In the genomic region with DNA sequence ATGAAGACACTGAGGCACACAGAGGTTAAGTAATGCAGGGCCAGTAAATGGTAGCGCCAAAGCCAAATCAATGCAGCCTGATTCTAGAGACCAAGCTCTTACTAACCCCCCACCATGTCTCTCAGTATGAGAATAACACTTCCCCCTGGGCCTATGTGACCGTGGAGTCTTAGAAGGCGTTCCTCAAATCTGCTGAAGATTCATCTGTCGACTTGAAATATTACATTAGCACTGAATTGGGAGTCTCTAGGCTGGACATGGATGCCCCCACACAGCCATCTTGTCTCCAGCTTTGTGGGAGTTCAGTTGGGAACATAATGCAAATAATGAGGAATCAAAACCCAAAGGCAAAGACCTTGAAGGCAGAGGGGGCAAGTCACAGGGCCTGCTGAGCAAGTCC, we compare ENCODE assay signal across 22 cellular contexts.
"Had no signal": no experiment of that assay in that cellular context is flagged by ENCODE, and none has a peak within 500 bp of the region (broad histone marks: within the 10 kb centered on the region; RNA-seq: fewer than 3 reads in every experiment).

No MANE protein-coding gene starts in this region.

- H3K27me3 ChIP-seq: colonic mucosa, foreskin keratinocyte, hepatocyte, left lung had no signal

- H3K36me3 ChIP-seq: colonic mucosa, gastroesophageal sphincter, heart left ventricle, left lung, lower lobe of right lung had no signal

- DNase-seq: colonic mucosa; cortex of kidney; effector CD8-positive, alpha-beta T cell; effector memory CD8-positive, alpha-beta T cell; endodermal cell; erythroblast; foreskin keratinocyte; heart left ventricle; hypothalamus; immature natural killer cell; left cardiac atrium; left lung; left ventricle myocardium superior; lower lobe of right lung; mesenchymal stem cell; mucosa of descending colon; naive B cell; naive thymus-derived CD8-positive, alpha-beta T cell had no signal

- H3K4me1 ChIP-seq: colonic mucosa, foreskin keratinocyte, gastroesophageal sphincter, left lung, lower lobe of right lung had no signal

- H3K4me3 ChIP-seq: colonic mucosa, gastroesophageal sphincter, heart left ventricle, hepatocyte, left lung, lower lobe of right lung, mucosa of descending colon had no signal

- H3K9me3 ChIP-seq: colonic mucosa, gastroesophageal sphincter, heart left ventricle, left lung, lower lobe of right lung, mucosa of descending colon had no signal

- ATAC-seq: effector memory CD8-positive, alpha-beta T cell; esophagus mucosa; foreskin keratinocyte; gastroesophageal sphincter; heart left ventricle; left cardiac atrium; left lung; left ventricle myocardium superior; lower lobe of right lung; mucosa of descending colon; naive thymus-derived CD8-positive, alpha-beta T cell had no signal

- H3K27ac ChIP-seq: colonic mucosa, epithelial cell of prostate, foreskin keratinocyte, gastroesophageal sphincter, heart left ventricle, hepatocyte, left lung, lower lobe of right lung had no signal
